1 cellular context compared by ENCODE assay signal in the genomic region with DNA sequence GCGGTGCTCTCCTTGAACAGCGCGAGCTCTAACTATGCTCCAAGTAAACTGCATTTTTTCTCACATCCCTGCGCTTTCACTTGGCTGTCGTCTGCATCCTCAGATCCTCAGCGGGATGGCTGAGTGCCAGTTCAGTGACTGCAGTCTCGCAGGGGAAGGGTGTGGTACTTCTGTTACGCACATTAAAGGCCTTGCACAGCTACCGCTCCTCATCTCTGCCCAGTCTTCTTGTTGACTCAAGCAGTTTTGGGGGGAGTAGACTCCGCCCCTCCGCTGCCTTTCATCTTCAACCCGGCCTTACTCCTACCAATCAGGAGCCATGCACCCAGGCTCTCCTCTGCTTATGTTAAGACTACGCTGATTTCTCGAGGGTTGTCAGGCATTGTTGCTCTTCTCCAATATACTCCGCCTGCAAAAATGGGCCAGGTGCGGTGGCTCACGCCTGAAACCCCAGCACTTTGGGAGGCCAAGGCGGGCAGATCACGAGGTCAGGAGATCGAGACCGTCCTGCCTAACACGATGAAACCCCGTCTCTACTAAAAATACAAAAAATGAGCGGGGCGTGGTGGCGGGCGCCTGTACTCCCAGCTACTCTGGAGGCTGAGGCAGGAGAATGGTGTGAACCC.
TF ChIP-seq lines count a peak whose summit lies in the region.

No MANE protein-coding gene starts in this region.

TF ChIP-seq in HEK293, 187 proteins besides CTCF, POLR2A, EP300 and RAD21 (continued from another document and continues in another):
- TF ChIP-seq INSM2 (tag by site-specific recombination; IDR thresholded peaks at IDR 0.05): peak; percentile 60; the same call in 1 of the 2 replicates
- no peak for TF ChIP-seq ZNF423 (tag by site-specific recombination; IDR thresholded peaks at IDR 0.05)
- TF ChIP-seq ZNF138 (tag by site-specific recombination; IDR thresholded peaks at IDR 0.05; ENCODE audit: borderline replicate concordance): no peak
- TF ChIP-seq KLF10 (tag by site-specific recombination; IDR thresholded peaks at IDR 0.05): peak; percentile 91
- peak; percentile 95 for TF ChIP-seq ZBTB17 (tag by site-specific recombination; IDR thresholded peaks at IDR 0.05)
- peak; percentile 52; the same call in 1 of the 2 replicates for TF ChIP-seq ZNF10 (tag by site-specific recombination; IDR thresholded peaks at IDR 0.05)
- TF ChIP-seq TCF7L2 (IDR thresholded peaks at IDR 0.05; ENCODE audit: borderline replicate concordance, low read depth, low read length): peak; percentile 77; the same call in 1 of the 2 replicates
- TF ChIP-seq ZBTB8A (tag by site-specific recombination; IDR thresholded peaks at IDR 0.05): peak; percentile 40
- peak; percentile 53; the same call in 1 of the 2 replicates for TF ChIP-seq IKZF3 (tag by site-specific recombination; IDR thresholded peaks at IDR 0.05)
- TF ChIP-seq HOXA7 (CRISPR knock-in tag; IDR thresholded peaks at IDR 0.05; ENCODE audit: borderline replicate concordance): no peak
- TF ChIP-seq PRDM10 (tag by site-specific recombination; IDR thresholded peaks at IDR 0.05): peak; percentile 84
- TF ChIP-seq ZNF18 (tag by site-specific recombination; IDR thresholded peaks at IDR 0.05): peak; percentile 90
- peak; percentile 86 for TF ChIP-seq GLIS2 (tag by site-specific recombination; IDR thresholded peaks at IDR 0.05)
- TF ChIP-seq ZNF366 (tag by site-specific recombination; conservative IDR thresholded peaks at IDR 0.05): peak; percentile 89
- peak; percentile 36; the same call in 1 of the 2 replicates for TF ChIP-seq ZIC2 (tag by site-specific recombination; IDR thresholded peaks at IDR 0.05)
- no peak for TF ChIP-seq GFI1B (tag by site-specific recombination; IDR thresholded peaks at IDR 0.05)
- TF ChIP-seq PRDM1 (tag by site-specific recombination; IDR thresholded peaks at IDR 0.05): peak; percentile 88
- TF ChIP-seq ZNF211 (tag by site-specific recombination; IDR thresholded peaks at IDR 0.05; ENCODE audit: low read depth): no peak
- TF ChIP-seq ZNF843 (tag by site-specific recombination; IDR thresholded peaks at IDR 0.05): 0 out of 2 replicates have a peak, but pooled peaks have one; percentile 27
- TF ChIP-seq TRIM28 (IDR thresholded peaks at IDR 0.05; ENCODE audit: borderline replicate concordance, low read length): peak; percentile 66; the same call in 1 of the 2 replicates
- TF ChIP-seq ZNF558 (tag by site-specific recombination; IDR thresholded peaks at IDR 0.05): peak; percentile 92
- TF ChIP-seq ZNF561 (tag by site-specific recombination; IDR thresholded peaks at IDR 0.05; ENCODE audit: borderline replicate concordance): peak; percentile 29; the same call in 1 of the 2 replicates
- TF ChIP-seq REPIN1 (tag by site-specific recombination; IDR thresholded peaks at IDR 0.05; ENCODE audit: low read depth): no peak
- TF ChIP-seq ZBTB20 (tag by site-specific recombination; IDR thresholded peaks at IDR 0.05): peak; percentile 64
- TF ChIP-seq, protein P1, sequence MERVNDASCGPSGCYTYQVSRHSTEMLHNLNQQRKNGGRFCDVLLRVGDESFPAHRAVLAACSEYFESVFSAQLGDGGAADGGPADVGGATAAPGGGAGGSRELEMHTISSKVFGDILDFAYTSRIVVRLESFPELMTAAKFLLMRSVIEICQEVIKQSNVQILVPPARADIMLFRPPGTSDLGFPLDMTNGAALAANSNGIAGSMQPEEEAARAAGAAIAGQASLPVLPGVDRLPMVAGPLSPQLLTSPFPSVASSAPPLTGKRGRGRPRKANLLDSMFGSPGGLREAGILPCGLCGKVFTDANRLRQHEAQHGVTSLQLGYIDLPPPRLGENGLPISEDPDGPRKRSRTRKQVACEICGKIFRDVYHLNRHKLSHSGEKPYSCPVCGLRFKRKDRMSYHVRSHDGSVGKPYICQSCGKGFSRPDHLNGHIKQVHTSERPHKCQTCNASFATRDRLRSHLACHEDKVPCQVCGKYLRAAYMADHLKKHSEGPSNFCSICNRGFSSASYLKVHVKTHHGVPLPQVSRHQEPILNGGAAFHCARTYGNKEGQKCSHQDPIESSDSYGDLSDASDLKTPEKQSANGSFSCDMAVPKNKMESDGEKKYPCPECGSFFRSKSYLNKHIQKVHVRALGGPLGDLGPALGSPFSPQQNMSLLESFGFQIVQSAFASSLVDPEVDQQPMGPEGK (tag by site-specific recombination; IDR thresholded peaks at IDR 0.05): peak; percentile 93
- TF ChIP-seq, protein P2, sequence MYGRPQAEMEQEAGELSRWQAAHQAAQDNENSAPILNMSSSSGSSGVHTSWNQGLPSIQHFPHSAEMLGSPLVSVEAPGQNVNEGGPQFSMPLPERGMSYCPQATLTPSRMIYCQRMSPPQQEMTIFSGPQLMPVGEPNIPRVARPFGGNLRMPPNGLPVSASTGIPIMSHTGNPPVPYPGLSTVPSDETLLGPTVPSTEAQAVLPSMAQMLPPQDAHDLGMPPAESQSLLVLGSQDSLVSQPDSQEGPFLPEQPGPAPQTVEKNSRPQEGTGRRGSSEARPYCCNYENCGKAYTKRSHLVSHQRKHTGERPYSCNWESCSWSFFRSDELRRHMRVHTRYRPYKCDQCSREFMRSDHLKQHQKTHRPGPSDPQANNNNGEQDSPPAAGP (tag by site-specific recombination; IDR thresholded peaks at IDR 0.05): peak; percentile 60; the same call in 1 of the 2 replicates
- peak; percentile 90 for TF ChIP-seq ZBTB44 (tag by site-specific recombination; IDR thresholded peaks at IDR 0.05)
- TF ChIP-seq ZNF132 (tag by site-specific recombination; IDR thresholded peaks at IDR 0.05; ENCODE audit: borderline replicate concordance): no peak
- TF ChIP-seq, protein P3, sequence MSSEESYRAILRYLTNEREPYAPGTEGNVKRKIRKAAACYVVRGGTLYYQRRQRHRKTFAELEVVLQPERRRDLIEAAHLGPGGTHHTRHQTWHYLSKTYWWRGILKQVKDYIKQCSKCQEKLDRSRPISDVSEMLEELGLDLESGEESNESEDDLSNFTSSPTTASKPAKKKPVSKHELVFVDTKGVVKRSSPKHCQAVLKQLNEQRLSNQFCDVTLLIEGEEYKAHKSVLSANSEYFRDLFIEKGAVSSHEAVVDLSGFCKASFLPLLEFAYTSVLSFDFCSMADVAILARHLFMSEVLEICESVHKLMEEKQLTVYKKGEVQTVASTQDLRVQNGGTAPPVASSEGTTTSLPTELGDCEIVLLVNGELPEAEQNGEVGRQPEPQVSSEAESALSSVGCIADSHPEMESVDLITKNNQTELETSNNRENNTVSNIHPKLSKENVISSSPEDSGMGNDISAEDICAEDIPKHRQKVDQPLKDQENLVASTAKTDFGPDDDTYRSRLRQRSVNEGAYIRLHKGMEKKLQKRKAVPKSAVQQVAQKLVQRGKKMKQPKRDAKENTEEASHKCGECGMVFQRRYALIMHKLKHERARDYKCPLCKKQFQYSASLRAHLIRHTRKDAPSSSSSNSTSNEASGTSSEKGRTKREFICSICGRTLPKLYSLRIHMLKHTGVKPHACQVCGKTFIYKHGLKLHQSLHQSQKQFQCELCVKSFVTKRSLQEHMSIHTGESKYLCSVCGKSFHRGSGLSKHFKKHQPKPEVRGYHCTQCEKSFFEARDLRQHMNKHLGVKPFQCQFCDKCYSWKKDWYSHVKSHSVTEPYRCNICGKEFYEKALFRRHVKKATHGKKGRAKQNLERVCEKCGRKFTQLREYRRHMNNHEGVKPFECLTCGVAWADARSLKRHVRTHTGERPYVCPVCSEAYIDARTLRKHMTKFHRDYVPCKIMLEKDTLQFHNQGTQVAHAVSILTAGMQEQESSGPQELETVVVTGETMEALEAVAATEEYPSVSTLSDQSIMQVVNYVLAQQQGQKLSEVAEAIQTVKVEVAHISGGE (tag by site-specific recombination; conservative IDR thresholded peaks at IDR 0.05; ENCODE audit: low read depth): peak; percentile 26; the same call in 1 of the 2 replicates
- TF ChIP-seq ZNF600 (tag by site-specific recombination; IDR thresholded peaks at IDR 0.05): peak; percentile 89
- TF ChIP-seq ZNF362 (tag by site-specific recombination; IDR thresholded peaks at IDR 0.05): no peak
- peak; percentile 39; the same call in 1 of the 2 replicates for TF ChIP-seq ZNF341 (tag by site-specific recombination; IDR thresholded peaks at IDR 0.05; ENCODE audit: low read depth)
- TF ChIP-seq ZNF629 (tag by site-specific recombination; IDR thresholded peaks at IDR 0.05): peak; percentile 90
- TF ChIP-seq, protein P4, sequence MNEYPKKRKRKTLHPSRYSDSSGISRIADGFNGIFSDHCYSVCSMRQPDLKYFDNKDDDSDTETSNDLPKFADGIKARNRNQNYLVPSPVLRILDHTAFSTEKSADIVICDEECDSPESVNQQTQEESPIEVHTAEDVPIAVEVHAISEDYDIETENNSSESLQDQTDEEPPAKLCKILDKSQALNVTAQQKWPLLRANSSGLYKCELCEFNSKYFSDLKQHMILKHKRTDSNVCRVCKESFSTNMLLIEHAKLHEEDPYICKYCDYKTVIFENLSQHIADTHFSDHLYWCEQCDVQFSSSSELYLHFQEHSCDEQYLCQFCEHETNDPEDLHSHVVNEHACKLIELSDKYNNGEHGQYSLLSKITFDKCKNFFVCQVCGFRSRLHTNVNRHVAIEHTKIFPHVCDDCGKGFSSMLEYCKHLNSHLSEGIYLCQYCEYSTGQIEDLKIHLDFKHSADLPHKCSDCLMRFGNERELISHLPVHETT (tag by site-specific recombination; IDR thresholded peaks at IDR 0.05): no peak
